ENCODE assay signal across 31 cellular contexts in genomic region chr5:94811341-94811740, GRCh38.
"Had no signal": no experiment of that assay in that cellular context is flagged by ENCODE, and none has a peak within 500 bp of the region (broad histone marks: within the 10 kb centered on the region; RNA-seq: fewer than 3 reads in every experiment).

No MANE protein-coding gene starts in this region.

- DNase-seq: activated CD4-positive, alpha-beta memory T cell treated with anti-CD3 and anti-CD28 coated beads, Interleukin-2, amount 10 ng/mL, durations not matched to agents 7 days and 5 days; activated CD4-positive, alpha-beta T cell treated with anti-CD3 and anti-CD28 coated beads for 1 hour; activated CD4-positive, alpha-beta T cell treated with anti-CD3 and anti-CD28 coated beads for 4 hours; activated CD4-positive, alpha-beta T cell treated with anti-CD3 and anti-CD28 coated beads, Interleukin-2, amount 10 ng/mL, durations not matched to agents 7 days and 5 days; activated CD4-positive, alpha-beta T cell treated with anti-CD3 and anti-CD28 coated beads, Interleukin-2, amount 50 U/mL, for 4 hours; activated CD8-positive, alpha-beta memory T cell treated with anti-CD3 and anti-CD28 coated beads, Interleukin-2, amount 50 U/mL, for 48 hours; activated gamma-delta T cell; activated naive CD4-positive, alpha-beta T cell; activated naive CD4-positive, alpha-beta T cell treated with anti-CD3 and anti-CD28 coated beads, Interleukin-2, amount 10 ng/mL, durations not matched to agents 7 days and 5 days; activated naive CD8-positive, alpha-beta T cell treated with anti-CD3 and anti-CD28 coated beads, Interleukin-2, amount 10 ng/mL, durations not matched to agents 7 days and 5 days; activated T-cell treated with anti-CD3 and anti-CD28 coated beads for 4 hours; activated T-cell treated with anti-CD3 and anti-CD28 coated beads, Interleukin-2, amount 50 U/mL, for 24 hours; activated T-cell treated with anti-CD3 and anti-CD28 coated beads, Interleukin-2, amount 50 U/mL, for 72 hours; central memory CD4-positive, alpha-beta T cell; cortex of kidney; dermis blood vessel endothelial cell; effector CD4-positive, alpha-beta T cell; effector memory CD8-positive, alpha-beta T cell; erythroblast; foreskin melanocyte; heart right ventricle; T-helper 2 cell had no signal

- H3K27ac ChIP-seq: ascending aorta, breast epithelium, cardiac muscle cell, esophagus muscularis mucosa, gastroesophageal sphincter, heart right ventricle, hepatocyte, VCaP had no signal

- H3K4me1 ChIP-seq: ascending aorta, breast epithelium, esophagus muscularis mucosa, gastroesophageal sphincter, heart right ventricle had no signal

- H3K27me3 ChIP-seq: ascending aorta, breast epithelium, cardiac muscle cell, esophagus muscularis mucosa, gastroesophageal sphincter, heart right ventricle, hepatocyte had no signal

- ATAC-seq: activated naive CD4-positive, alpha-beta T cell treated with anti-CD3 and anti-CD28 coated beads, Interleukin-2, amount 50 U/mL, for 72 hours; activated T-cell treated with anti-CD3 and anti-CD28 coated beads, Interleukin-2, amount 50 U/mL, for 72 hours; effector memory CD8-positive, alpha-beta T cell; gastroesophageal sphincter; heart right ventricle; WTC11 had no signal
